Comparison of ENCODE assay signal across 15 cellular contexts in the genomic region with DNA sequence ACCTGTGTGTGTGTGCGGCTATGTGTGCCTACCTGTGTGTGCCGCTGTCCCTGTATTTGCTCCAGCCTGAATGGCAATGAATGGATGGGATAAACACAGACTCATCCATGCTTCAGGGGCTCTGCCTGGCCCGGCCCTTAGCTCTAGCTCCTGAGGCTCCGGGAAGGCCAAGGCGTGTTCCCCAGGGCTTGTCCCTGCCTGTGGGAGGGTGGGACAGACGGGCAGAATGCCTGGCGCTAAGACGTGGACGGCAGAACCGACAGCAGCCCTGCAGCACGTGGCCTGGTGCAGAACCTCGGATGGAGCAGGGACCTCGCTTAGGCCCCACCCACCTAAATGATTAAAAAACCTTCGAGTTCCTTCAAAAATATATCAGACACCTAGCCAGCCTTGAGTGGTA. TPM values are rescaled to one million over a fixed set of nuclear protein-coding genes. Genes with fewer than 3 reads are reported as not detected.
A peak's percentile ranks its signal among the peaks of the same experiment; 100 is the strongest.
DNase-seq lines count a peak whose midpoint lies in the region; ATAC-seq and TF ChIP-seq lines count a peak whose summit lies in the region.
"Had no signal": no experiment of that assay in that cellular context is flagged by ENCODE, and none has a peak within 500 bp of the region (broad histone marks: within the 10 kb centered on the region; RNA-seq: fewer than 3 reads in every experiment).

No MANE protein-coding gene starts in this region.

- peak overlapping the region; percentile 30 to 89 (median 67) for H3K27ac Mint-ChIP-seq in brain
- H3K27ac Mint-ChIP-seq in immature natural killer cell, result peak overlapping the region; percentile 3 to 94 (median 74)
- H3K27ac Mint-ChIP-seq in stimulated activated memory B cell treated with anti-CD40 and anti-IgM and Interleukin-4, amounts not matched to agents 10 μg/mL and 1 μg/mL and 100 μg/mL, for 72 hours, result peak overlapping the region; percentile 46

- H3K36me3 Mint-ChIP-seq in brain, result peaks cover 19% of the 10 kb centered on the region
- H3K36me3 Mint-ChIP-seq in immature natural killer cell, result peaks cover 10 to 27% (median 13%) of the 10 kb centered on the region in 3 donors
- peaks cover 37% of the 10 kb centered on the region for H3K36me3 Mint-ChIP-seq in stimulated activated memory B cell treated with anti-CD40 and anti-IgM and Interleukin-4, amounts not matched to agents 10 μg/mL and 1 μg/mL and 100 μg/mL, for 72 hours

- H3K27me3 Mint-ChIP-seq in brain (no peaks in the 10 kb centered on the region), immature natural killer cell (ENCODE audit: low read depth in 3 of 3) (peaks cover 20 to 45% (median 29%) of the 10 kb centered on the region in 3 donors)
- H3K27me3 Mint-ChIP-seq in stimulated activated memory B cell treated with anti-CD40 and anti-IgM and Interleukin-4, amounts not matched to agents 10 μg/mL and 1 μg/mL and 100 μg/mL, for 72 hours, result no peaks in the 10 kb centered on the region

- DNase-seq in NCI-H1694 (lab: John Stamatoyannopoulos, UW) (peak; percentile 11), NCI-H1694 treated with DMSO at 0.1 percent for 48 hours (lab: John Stamatoyannopoulos, UW) (no peak), immature natural killer cell (no peak), retina (no peak), HuH-7 (ENCODE audit: low spot score) (no peak)
- DNase-seq: activated CD4-positive, alpha-beta T cell treated with anti-CD3 and anti-CD28 coated beads, Interleukin-2, amount 50 U/mL, for 48 hours; NCI-H1105; NCI-H526; SHP77 treated with DMSO at 0.1 percent for 48 hours; stimulated activated CD4-positive, alpha-beta T cell treated with anti-CD3 and anti-CD28 coated beads, Interleukin-2, amount 100 ng/mL, for 48 hours; WERI-Rb-1 had no signal

- H3K9me3 Mint-ChIP-seq in brain (no peaks in the 10 kb centered on the region), immature natural killer cell (peaks cover 0 to 4% (median 0%) of the 10 kb centered on the region in 6 donors)
- no peaks in the 10 kb centered on the region for H3K9me3 Mint-ChIP-seq in stimulated activated memory B cell treated with anti-CD40 and anti-IgM and Interleukin-4, amounts not matched to agents 10 μg/mL and 1 μg/mL and 100 μg/mL, for 72 hours
- H3K9me3 Mint-ChIP-seq: T-helper 1 cell treated with Interleukin-12 subunit alpha and Interleukin-12 subunit beta and Interleukin-4 antibody, amounts not matched to agents 30 μg/mL and 1 μg/mL, for 36 hours had no signal

- H3K4me3 Mint-ChIP-seq in brain (no peak overlapping the region), immature natural killer cell (peak overlapping the region in 1 of 5 donors; percentile 47)
- H3K4me3 Mint-ChIP-seq in stimulated activated memory B cell treated with anti-CD40 and anti-IgM and Interleukin-4, amounts not matched to agents 10 μg/mL and 1 μg/mL and 100 μg/mL, for 72 hours, result no peak overlapping the region
- H3K4me3 Mint-ChIP-seq: T-helper 1 cell treated with Interleukin-12 subunit alpha and Interleukin-12 subunit beta and Interleukin-4 antibody, amounts not matched to agents 30 μg/mL and 1 μg/mL, for 36 hours had no signal

- H3K4me1 Mint-ChIP-seq in brain (peaks cover 59% of the 10 kb centered on the region), immature natural killer cell (peaks cover 40 to 51% of the 10 kb centered on the region in 2 donors)
- H3K4me1 Mint-ChIP-seq in stimulated activated memory B cell treated with anti-CD40 and anti-IgM and Interleukin-4, amounts not matched to agents 10 μg/mL and 1 μg/mL and 100 μg/mL, for 72 hours, result peaks cover 50% of the 10 kb centered on the region

- TF ChIP-seq CTCF in brain (conservative IDR thresholded peaks at IDR 0.05), result no peak

- no peak for ATAC-seq in stimulated activated memory B cell treated with anti-CD40 and anti-IgM and Interleukin-4, amounts not matched to agents 10 μg/mL and 1 μg/mL and 100 μg/mL, for 72 hours
- ATAC-seq in HG03139 (IDR thresholded peaks at IDR 0.05; ENCODE audit: unreplicated experiment), result no peak

RNA-seq across cellular contexts. Expression of a gene that starts 57.8 kb away (rescaled TPM):
- polyA plus RNA-seq in brain (ENCODE audit: insufficient read depth, low read depth, low replicate concordance) (0.24 TPM), immature natural killer cell (1 to 10 TPM in 1 of 3 donors, under 1 TPM in 1, not detected in 1; 0.07 to 1.1 TPM)
